ENCODE assay signal across 23 cellular contexts in the genomic region with DNA sequence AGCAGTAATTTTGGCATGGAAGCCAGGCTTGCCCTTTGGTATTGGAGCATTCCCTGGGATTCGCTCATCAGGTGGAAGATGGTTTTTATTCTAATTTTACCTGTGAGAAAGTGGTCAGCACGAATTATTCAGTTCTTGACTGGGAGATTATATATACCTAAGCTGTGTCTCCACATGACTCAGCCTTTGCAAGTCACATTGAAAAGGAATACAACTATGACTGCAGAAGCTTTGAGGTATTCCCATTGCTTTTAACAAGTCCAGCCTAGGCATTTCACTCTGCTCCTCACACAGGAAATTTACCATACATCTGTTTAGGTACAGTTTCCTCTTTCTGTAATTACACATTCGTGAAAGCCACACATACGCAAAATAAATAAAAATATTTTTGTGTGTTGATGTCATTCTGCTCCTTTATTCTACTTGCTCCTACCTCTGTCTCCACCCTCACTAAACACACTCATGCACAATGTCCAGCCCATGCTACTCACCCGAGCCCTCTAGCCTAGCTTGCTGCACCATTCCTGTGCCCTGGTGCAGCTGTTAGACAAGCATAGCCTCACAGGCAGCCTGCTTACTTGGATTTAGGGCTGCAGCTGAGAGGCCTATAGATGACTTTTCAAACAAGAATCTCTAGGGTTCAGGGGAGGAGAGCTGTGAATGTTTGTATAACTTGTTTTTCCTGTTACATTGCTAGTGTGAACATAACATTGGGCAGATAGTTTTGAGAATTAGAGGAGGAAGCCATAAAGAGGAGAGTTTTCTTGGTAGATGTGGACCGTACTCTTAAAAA.
DNase-seq lines count a peak whose midpoint lies in the region; ATAC-seq, FAIRE-seq and TF ChIP-seq lines count a peak whose summit lies in the region.
"Had no signal": no experiment of that assay in that cellular context is flagged by ENCODE, and none has a peak within 500 bp of the region (broad histone marks: within the 10 kb centered on the region; RNA-seq: fewer than 3 reads in every experiment).

No MANE protein-coding gene starts in this region.

- TF ChIP-seq CTCF in OCI-LY1 (IDR thresholded peaks at IDR 0.05; ENCODE audit: low read length) (no peak), left lung (IDR thresholded peaks at IDR 0.05) (no peak)

- H3K27ac ChIP-seq in OCI-LY1 (ENCODE audit: low read depth, low read length, poor library complexity, severe bottlenecking) (peak overlapping the region; percentile 44), left lung (no peak overlapping the region)
- H3K27ac ChIP-seq: dorsolateral prefrontal cortex, prostate gland, stomach, transverse colon had no signal

- H3K9me3 ChIP-seq in OCI-LY1 (ENCODE audit: low read length) (peaks cover 3% of the 10 kb centered on the region; the same call in 1 of the 2 replicates), left lung (no peaks in the 10 kb centered on the region)
- H3K9me3 ChIP-seq: prostate gland, stomach, transverse colon had no signal

- H4K20me1 ChIP-seq in OCI-LY1 (ENCODE audit: insufficient read depth, low read length) = no peaks in the 10 kb centered on the region

- no peak for TF ChIP-seq POLR2A in GM12892 (IDR thresholded peaks at IDR 0.05; ENCODE audit: low read depth, low read length)

- H3K79me2 ChIP-seq in OCI-LY1 (ENCODE audit: insufficient read depth, low read length) = no peaks in the 10 kb centered on the region

- H3K36me3 ChIP-seq in OCI-LY1 (ENCODE audit: insufficient read depth, low read length) (no peaks in the 10 kb centered on the region), left lung (no peaks in the 10 kb centered on the region)
- H3K36me3 ChIP-seq: prostate gland, stomach, transverse colon had no signal

- FAIRE-seq in GM12892 (lab: Jason Lieb, UNC) = no peak
- FAIRE-seq: HepG2, small intestine had no signal

- H3K27me3 ChIP-seq in OCI-LY1 (ENCODE audit: insufficient read depth, low read length) (no peaks in the 10 kb centered on the region), left lung (no peaks in the 10 kb centered on the region)
- H3K27me3 ChIP-seq: stomach, transverse colon had no signal

- H3K4me3 ChIP-seq in OCI-LY1 (ENCODE audit: low read depth, low read length, poor library complexity, severe bottlenecking) (no peak overlapping the region), left lung (no peak overlapping the region)
- H3K4me3 ChIP-seq: dorsolateral prefrontal cortex, prostate gland, stomach, transverse colon had no signal

- intact Hi-C loops in left lung (cut with DNase I) = no loop called here

- no peaks in the 10 kb centered on the region for H3F3A ChIP-seq in OCI-LY1 (ENCODE audit: insufficient read depth, low read length)

- H3K9ac ChIP-seq in OCI-LY1 (ENCODE audit: low read length) = peak overlapping the region; percentile 6; the same call in 1 of the 2 replicates

- H2AFZ ChIP-seq in OCI-LY1 (ENCODE audit: low read length) = peak overlapping the region; percentile 83

- peak overlapping the region; percentile 27 for H3K4me2 ChIP-seq in OCI-LY1 (ENCODE audit: low read length)

- ATAC-seq in left lung (peak; percentile 68), HG02981 (IDR thresholded peaks at IDR 0.05; ENCODE audit: unreplicated experiment) (no peak)
- ATAC-seq: activated naive CD8-positive, alpha-beta T cell treated with anti-CD3 and anti-CD28 coated beads, Interleukin-2, amount 50 U/mL, for 24 hours; HepG2; left cardiac atrium; T-cell had no signal

- H3K4me1 ChIP-seq in OCI-LY1 (ENCODE audit: insufficient read depth, low read length, severe bottlenecking) (peaks cover 26% of the 10 kb centered on the region), left lung (no peaks in the 10 kb centered on the region)
- H3K4me1 ChIP-seq: prostate gland, stomach, transverse colon had no signal

- DNase-seq in brain pericyte (ENCODE audit: low read depth, low spot score) = peak; percentile 6
- DNase-seq in left lung = no peak
- DNase-seq in smooth muscle cell of the brain vasculature (ENCODE audit: low read depth, low spot score) = peak; percentile 24
- no peak for DNase-seq in GM12892 (ENCODE audit: insufficient read length)
- no peak for DNase-seq in SW 1271 (lab: John Stamatoyannopoulos, UW)
- DNase-seq: activated CD4-positive, alpha-beta T cell treated with anti-CD3 and anti-CD28 coated beads, Interleukin-2, amount 50 U/mL, for 1 hour; activated CD8-positive, alpha-beta memory T cell treated with anti-CD3 and anti-CD28 coated beads, Interleukin-2, amount 50 U/mL, for 4 hours; activated naive CD8-positive, alpha-beta T cell treated with anti-CD3 and anti-CD28 coated beads, Interleukin-2, amount 50 U/mL, for 24 hours; caudate nucleus; dorsolateral prefrontal cortex; left cardiac atrium; midbrain; NCI-H1417 treated with DMSO at 0.1 percent for 48 hours; NCI-H526 treated with DMSO at 0.1 percent for 48 hours; SHP77; small intestine; stomach; T-cell; transverse colon had no signal

- no peaks in the 10 kb centered on the region for H3K9me2 ChIP-seq in OCI-LY1 (ENCODE audit: low read depth, low read length)

Comparison
In these comparisons a context has a peak if more than half of its experiments do, and no peak if none do; other contexts are left out.
1. DNase-seq: peak in brain pericyte (single experiment) and smooth muscle cell of the brain vasculature (single experiment); none in left lung (0 of 2), GM12892 (single experiment) and SW 1271 (0 of 2).